ENCODE assay signal across 8 cellular contexts in the genomic region with DNA sequence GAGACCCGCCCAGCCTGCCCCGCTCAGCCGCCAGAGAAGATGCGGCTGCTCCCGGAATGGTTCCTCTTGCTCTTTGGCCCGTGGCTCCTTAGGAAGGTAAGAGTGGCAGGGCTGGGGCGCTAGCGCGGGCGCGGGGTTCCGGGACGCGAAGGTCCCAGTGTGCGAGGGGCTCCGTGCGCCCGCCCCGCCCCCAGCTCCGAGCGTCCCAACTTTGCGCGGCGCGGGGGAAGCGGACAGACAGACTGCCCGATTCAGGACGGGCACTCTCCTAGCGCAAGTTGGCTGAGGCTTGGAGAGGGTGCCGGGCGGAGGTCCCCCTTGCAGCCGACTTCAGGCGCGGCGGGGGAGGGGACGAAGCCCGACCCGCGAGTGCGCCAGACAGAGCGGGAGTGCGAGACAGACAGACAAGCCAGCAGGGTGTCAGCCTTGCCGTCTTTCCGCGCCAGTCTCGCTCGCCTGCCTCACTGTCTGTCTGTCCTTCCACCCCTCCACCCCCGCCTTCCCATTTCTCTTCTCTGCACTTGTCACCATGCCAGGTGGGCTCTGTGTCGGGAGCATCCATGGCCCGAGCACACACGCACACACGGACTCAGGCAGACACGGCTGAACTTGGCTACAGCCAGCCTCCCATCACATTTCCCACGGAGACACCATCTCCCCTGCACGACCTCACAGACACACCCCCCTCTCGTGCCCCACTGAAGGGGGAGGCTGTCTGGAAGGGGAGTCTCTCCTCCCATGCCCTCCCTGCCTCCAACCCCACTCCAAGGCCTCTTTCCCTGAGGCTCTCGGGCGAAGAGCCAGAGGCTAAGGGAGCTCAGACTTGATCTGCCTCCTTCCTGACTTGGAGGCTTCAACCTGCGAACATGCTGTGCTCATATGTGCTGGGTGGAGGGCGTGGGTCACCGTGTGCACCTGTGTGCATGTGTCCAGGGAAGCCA. TPM values are rescaled to one million over a fixed set of nuclear protein-coding genes. Genes with fewer than 3 reads are reported as not detected.
A peak's percentile ranks its signal among the peaks of the same experiment; 100 is the strongest.
DNase-seq lines count a peak whose midpoint lies in the region; ATAC-seq, FAIRE-seq and TF ChIP-seq lines count a peak whose summit lies in the region.

No MANE protein-coding gene starts in this region.

- DNase-seq in DMS79 treated with DMSO at 0.1 percent for 48 hours (lab: John Stamatoyannopoulos, UW) (peak; percentile 7), adipocyte (ENCODE audit: low read depth) (peak; percentile 70), small intestine (no peak)

- no peak for ATAC-seq in HG03045 (IDR thresholded peaks at IDR 0.05; ENCODE audit: unreplicated experiment)
- ATAC-seq in HG03095 (IDR thresholded peaks at IDR 0.05; ENCODE audit: unreplicated experiment): no peak
- no peak for ATAC-seq in activated CD4-positive, CD25-positive, alpha-beta regulatory T cell treated with anti-CD3 and anti-CD28 coated beads, Interleukin-2, amount 50 U/mL, for 24 hours

- H3K27me3 ChIP-seq in adipocyte (replicated peaks; ENCODE audit: control insufficient read depth, insufficient read depth, low read length) (peaks cover 7% of the 10 kb centered on the region), small intestine (ENCODE audit: control insufficient read depth in 2 of 2, insufficient read depth in 2 of 2, low read length in 2 of 2) (peaks cover 0 to 57% of the 10 kb centered on the region in 2 donors)

- 3 to 5% methylated on average over 47 to 54 of the region's 61 CpGs for WGBS in mesodermal cell (ENCODE audit: insufficient coverage in 2 of 2), 2 experiments
- WGBS in small intestine, 3 donors: 1 to 3% (median 2%) methylated on average over 57 to 61 of the region's 61 CpGs

- H3K4me3 ChIP-seq in adipocyte (ENCODE audit: low read length) (peak overlapping the region; percentile 70), mesodermal cell (ENCODE audit: extremely low read depth, insufficient read depth, low read length, poor library complexity, severe bottlenecking) (peak overlapping the region; percentile 27), small intestine (ENCODE audit: low read depth in 1 of 2, low read length in 2 of 2) (peak overlapping the region in 1 of 2 donors; percentile 34)

- no peak overlapping the region for H3K27ac ChIP-seq in mesodermal cell (ENCODE audit: low read depth, low read length, severe bottlenecking)
- H3K27ac ChIP-seq in small intestine (ENCODE audit: low read depth in 1 of 2, low read length in 1 of 2): no peak overlapping the region

- no peak for TF ChIP-seq RAD21 in Ishikawa (IDR thresholded peaks at IDR 0.05; ENCODE audit: low read depth)

- H3K9me3 ChIP-seq in adipocyte (ENCODE audit: control insufficient read depth, low read length): no peaks in the 10 kb centered on the region
- no peaks in the 10 kb centered on the region for H3K9me3 ChIP-seq in mesodermal cell (ENCODE audit: control insufficient read depth, low read length)
- no peaks in the 10 kb centered on the region for H3K9me3 ChIP-seq in small intestine (ENCODE audit: control insufficient read depth, low read depth)

- H3K9ac ChIP-seq in adipocyte (ENCODE audit: low read length): peak overlapping the region; percentile 68

- no peak for TF ChIP-seq EP300 in Ishikawa (IDR thresholded peaks at IDR 0.05; ENCODE audit: borderline replicate concordance)

- peaks cover 49% of the 10 kb centered on the region for H3K4me1 ChIP-seq in adipocyte (ENCODE audit: control insufficient read depth, insufficient read depth, low read length)
- H3K4me1 ChIP-seq in mesodermal cell (ENCODE audit: control insufficient read depth, insufficient read depth, low read length, poor library complexity, severe bottlenecking): peaks cover 31% of the 10 kb centered on the region
- H3K4me1 ChIP-seq in small intestine (ENCODE audit: control insufficient read depth in 2 of 2, insufficient read depth in 1 of 2, low read depth in 1 of 2, low read length in 1 of 2): no peaks in the 10 kb centered on the region

- H3K36me3 ChIP-seq in adipocyte (ENCODE audit: control insufficient read depth, insufficient read depth, low read length, severe bottlenecking): peaks cover 17% of the 10 kb centered on the region
- H3K36me3 ChIP-seq in mesodermal cell (ENCODE audit: control insufficient read depth, insufficient read depth, low read length): peaks cover 13% of the 10 kb centered on the region
- H3K36me3 ChIP-seq in small intestine (ENCODE audit: control insufficient read depth in 2 of 2, insufficient read depth in 2 of 2, low read length in 2 of 2): no peaks in the 10 kb centered on the region

- FAIRE-seq in small intestine (lab: Jason Lieb, UNC): no peak

TF ChIP-seq in Ishikawa, 13 proteins besides CTCF, POLR2A, EP300 and RAD21:
- TF ChIP-seq EGR1 (IDR thresholded peaks at IDR 0.05): 0 out of 2 replicates have a peak, but pooled peaks have one; percentile 17
- TF ChIP-seq FOXM1 (IDR thresholded peaks at IDR 0.05; ENCODE audit: borderline replicate concordance, low read depth): no peak

RNA-seq across cellular contexts. Expression of gene NXPH4, which starts 0.6 kb away (rescaled TPM):
- polyA plus RNA-seq in mesodermal cell (2013, experiment 1 of 2): 1.3 TPM
- polyA plus RNA-seq in mesodermal cell (2013, experiment 2 of 2): 0.91 TPM
- under 1 TPM in 1 of 3 donors, not detected in 2; 0.10 TPM for polyA plus RNA-seq in small intestine

RNA-seq across cellular contexts. Expression of gene SHMT2, which starts 12.3 kb away (rescaled TPM):
- polyA plus RNA-seq in mesodermal cell (2013, experiment 1 of 2): 166 TPM
- polyA plus RNA-seq in mesodermal cell (2013, experiment 2 of 2): 157 TPM
- 100 to 1,000 TPM in 1 of 3 donors, 10 to 100 TPM in 2; 22.8 to 150 (median 35.1) TPM for polyA plus RNA-seq in small intestine

RNA-seq across cellular contexts. Expression of gene STAC3, which starts 33.8 kb away (rescaled TPM):
- 3.3 TPM for polyA plus RNA-seq in mesodermal cell (2013, experiment 1 of 2)
- polyA plus RNA-seq in mesodermal cell (2013, experiment 2 of 2): 1.4 TPM
- 1 to 10 TPM; 1.1 to 3.5 (median 3.2) TPM for polyA plus RNA-seq in small intestine
